Comparison of ENCODE assay signal across 9 cellular contexts in genomic region chr1:3612123-3612522, GRCh38. TPM values are rescaled to one million over a fixed set of nuclear protein-coding genes. Genes with fewer than 3 reads are reported as not detected.
A peak's percentile ranks its signal among the peaks of the same experiment; 100 is the strongest.
DNase-seq lines count a peak whose midpoint lies in the region; FAIRE-seq and TF ChIP-seq lines count a peak whose summit lies in the region.
"Had no signal": no experiment of that assay in that cellular context is flagged by ENCODE, and none has a peak within 500 bp of the region (broad histone marks: within the 10 kb centered on the region; RNA-seq: fewer than 3 reads in every experiment).

No MANE protein-coding gene starts in this region.

- no peak for TF ChIP-seq CTCF in Caco-2 (IDR thresholded peaks at IDR 0.05; ENCODE audit: insufficient read depth in 1 of 2, low read depth in 1 of 2, low read length in 1 of 2, severe bottlenecking in 1 of 2, unreplicated experiment in 1 of 2)
- TF ChIP-seq CTCF in neutrophil (IDR thresholded peaks at IDR 0.05), result no peak

- H3K36me3 ChIP-seq in Caco-2 (ENCODE audit: control insufficient read depth, insufficient read depth, low read length) (no peaks in the 10 kb centered on the region), neutrophil (no peaks in the 10 kb centered on the region)
- H3K36me3 ChIP-seq in effector memory CD4-positive, alpha-beta T cell (ENCODE audit: control insufficient read depth, insufficient read depth, low read length), result no peaks in the 10 kb centered on the region
- H3K36me3 ChIP-seq: SJSA1 had no signal

- TF ChIP-seq POLR2A in GM12891 (IDR thresholded peaks at IDR 0.05; ENCODE audit: low read depth, low read length), result no peak

- H3K4me3 ChIP-seq in Caco-2 (ENCODE audit: low read depth, low read length) (peak overlapping the region; percentile 41), neutrophil (ENCODE audit: low read depth in 1 of 2, low read length in 1 of 2) (peak overlapping the region; percentile 41 to 70)
- peak overlapping the region; percentile 25 for H3K4me3 ChIP-seq in effector memory CD4-positive, alpha-beta T cell (ENCODE audit: insufficient read depth, low read depth, low read length, poor library complexity, severe bottlenecking)
- H3K4me3 ChIP-seq: SJSA1 had no signal

- intact Hi-C loops in Caco-2 (cut with micrococcal nuclease; ENCODE audit: unreplicated experiment), result no loop called here

- peaks cover 39% of the 10 kb centered on the region for H3K4me1 ChIP-seq in Caco-2
- H3K4me1 ChIP-seq in effector memory CD4-positive, alpha-beta T cell (ENCODE audit: control insufficient read depth, insufficient read depth, low read length, poor library complexity, severe bottlenecking), result peaks cover 19% of the 10 kb centered on the region
- H3K4me1 ChIP-seq in neutrophil (ENCODE audit: control insufficient read depth in 1 of 2, insufficient read depth in 1 of 2, low read depth in 1 of 2, low read length in 1 of 2), result peaks cover 32 to 37% of the 10 kb centered on the region in 2 experiments
- H3K4me1 ChIP-seq: SJSA1 had no signal

- peaks cover 5% of the 10 kb centered on the region for H3K36me3 Mint-ChIP-seq in Caco-2 (ENCODE audit: insufficient read depth, unreplicated experiment)

- H3K27me3 ChIP-seq in Caco-2 (replicated peaks; ENCODE audit: control insufficient read depth, insufficient read depth, low read length) (no peaks in the 10 kb centered on the region), neutrophil (peaks cover 54% of the 10 kb centered on the region)
- peaks cover 9% of the 10 kb centered on the region for H3K27me3 ChIP-seq in effector memory CD4-positive, alpha-beta T cell (replicated peaks; ENCODE audit: control insufficient read depth, insufficient read depth, low read length, poor library complexity, severe bottlenecking)

- no peak for DNase-seq in Caco-2
- DNase-seq in effector memory CD4-positive, alpha-beta T cell, result no peak
- DNase-seq in caudate nucleus (lab: John Stamatoyannopoulos, UW), result no peak
- no peak for DNase-seq in NCI-H345 treated with DMSO at 0.1 percent for 48 hours (lab: John Stamatoyannopoulos, UW; ENCODE audit: unreplicated experiment)
- DNase-seq in GM12891 (ENCODE audit: insufficient read length, low spot score), result no peak
- DNase-seq in NCI-H526 (lab: John Stamatoyannopoulos, UW), result no peak

- H3K27ac ChIP-seq in effector memory CD4-positive, alpha-beta T cell (ENCODE audit: insufficient read depth, low read length, poor library complexity, severe bottlenecking), result no peak overlapping the region
- H3K27ac ChIP-seq in neutrophil (no peak overlapping the region), caudate nucleus (ENCODE audit: low read depth, low read length) (no peak overlapping the region)
- H3K27ac ChIP-seq: SJSA1 had no signal

- POLR2A ChIA-PET in Caco-2 (lab: Charles Lee), result no interaction called here

- peak overlapping the region; percentile 61 for H3K27ac Mint-ChIP-seq in Caco-2 (ENCODE audit: unreplicated experiment)

- H3K27me3 Mint-ChIP-seq in Caco-2 (ENCODE audit: insufficient read depth, unreplicated experiment), result no peaks in the 10 kb centered on the region

- no peak for TF ChIP-seq RAD21 in Ishikawa (IDR thresholded peaks at IDR 0.05; ENCODE audit: low read depth)

- peak overlapping the region; percentile 74 for H3K4me3 Mint-ChIP-seq in Caco-2 (ENCODE audit: unreplicated experiment)

- FAIRE-seq in GM12891 (lab: Jason Lieb, UNC), result no peak

- no peaks in the 10 kb centered on the region for H3K9me3 Mint-ChIP-seq in Caco-2 (ENCODE audit: unreplicated experiment)

- no peaks in the 10 kb centered on the region for H3K9me3 ChIP-seq in Caco-2
- H3K9me3 ChIP-seq in effector memory CD4-positive, alpha-beta T cell (ENCODE audit: control insufficient read depth, low read length), result no peaks in the 10 kb centered on the region
- H3K9me3 ChIP-seq in neutrophil, result no peaks in the 10 kb centered on the region
- H3K9me3 ChIP-seq: SJSA1 had no signal

- no peak for TF ChIP-seq EP300 in Ishikawa (IDR thresholded peaks at IDR 0.05; ENCODE audit: borderline replicate concordance)

- BruUV-seq in Caco-2 (replicated peaks; lab: Mats Ljungman, UMichigan), result TSS peak; percentile 22

- H3K4me1 Mint-ChIP-seq in Caco-2 (ENCODE audit: low read depth, unreplicated experiment), result peaks cover 27% of the 10 kb centered on the region

- CTCF ChIA-PET in Caco-2 (lab: Charles Lee), result interaction anchor here (0.6 kb wide), 1 partner anchor 24 kb away, joined by 3 read pairs; no protein-coding TSS in a partner anchor

TF ChIP-seq in Ishikawa, 13 proteins besides CTCF, POLR2A, EP300 and RAD21:
- no peak for TF ChIP-seq TCF12 (IDR thresholded peaks at IDR 0.05; ENCODE audit: low read depth)
- TF ChIP-seq, protein P1, sequence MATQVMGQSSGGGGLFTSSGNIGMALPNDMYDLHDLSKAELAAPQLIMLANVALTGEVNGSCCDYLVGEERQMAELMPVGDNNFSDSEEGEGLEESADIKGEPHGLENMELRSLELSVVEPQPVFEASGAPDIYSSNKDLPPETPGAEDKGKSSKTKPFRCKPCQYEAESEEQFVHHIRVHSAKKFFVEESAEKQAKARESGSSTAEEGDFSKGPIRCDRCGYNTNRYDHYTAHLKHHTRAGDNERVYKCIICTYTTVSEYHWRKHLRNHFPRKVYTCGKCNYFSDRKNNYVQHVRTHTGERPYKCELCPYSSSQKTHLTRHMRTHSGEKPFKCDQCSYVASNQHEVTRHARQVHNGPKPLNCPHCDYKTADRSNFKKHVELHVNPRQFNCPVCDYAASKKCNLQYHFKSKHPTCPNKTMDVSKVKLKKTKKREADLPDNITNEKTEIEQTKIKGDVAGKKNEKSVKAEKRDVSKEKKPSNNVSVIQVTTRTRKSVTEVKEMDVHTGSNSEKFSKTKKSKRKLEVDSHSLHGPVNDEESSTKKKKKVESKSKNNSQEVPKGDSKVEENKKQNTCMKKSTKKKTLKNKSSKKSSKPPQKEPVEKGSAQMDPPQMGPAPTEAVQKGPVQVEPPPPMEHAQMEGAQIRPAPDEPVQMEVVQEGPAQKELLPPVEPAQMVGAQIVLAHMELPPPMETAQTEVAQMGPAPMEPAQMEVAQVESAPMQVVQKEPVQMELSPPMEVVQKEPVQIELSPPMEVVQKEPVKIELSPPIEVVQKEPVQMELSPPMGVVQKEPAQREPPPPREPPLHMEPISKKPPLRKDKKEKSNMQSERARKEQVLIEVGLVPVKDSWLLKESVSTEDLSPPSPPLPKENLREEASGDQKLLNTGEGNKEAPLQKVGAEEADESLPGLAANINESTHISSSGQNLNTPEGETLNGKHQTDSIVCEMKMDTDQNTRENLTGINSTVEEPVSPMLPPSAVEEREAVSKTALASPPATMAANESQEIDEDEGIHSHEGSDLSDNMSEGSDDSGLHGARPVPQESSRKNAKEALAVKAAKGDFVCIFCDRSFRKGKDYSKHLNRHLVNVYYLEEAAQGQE (IDR thresholded peaks at IDR 0.05; ENCODE audit: low read depth), result peak; percentile 52

TF ChIP-seq in GM12891, 5 proteins besides CTCF, POLR2A, EP300 and RAD21:
- TF ChIP-seq POU2F2 (IDR thresholded peaks at IDR 0.05; ENCODE audit: low read depth, low read length) (no peak), POLR2AphosphoS5 (IDR thresholded peaks at IDR 0.05; ENCODE audit: low read depth, low read length) (no peak), SPI1 (IDR thresholded peaks at IDR 0.05; ENCODE audit: low read depth, low read length) (no peak), PAX5 (IDR thresholded peaks at IDR 0.05; ENCODE audit: insufficient read depth, low read length, severe bottlenecking) (no peak), TAF1 (IDR thresholded peaks at IDR 0.05; ENCODE audit: low read depth, low read length) (no peak)

RNA-seq across cellular contexts. Expression of gene MEGF6, which starts 0.8 kb away (rescaled TPM):
- total RNA-seq in Caco-2 (2022), result 12.1 and 13.3 TPM in 2 replicates
- polyA plus RNA-seq in GM12891 (2012; ENCODE audit: low read depth, missing spikeins), result 0.40 TPM

RNA-seq across cellular contexts. Expression of gene TPRG1L, which starts 12.7 kb away (rescaled TPM):
- 39.0 and 43.9 TPM in 2 replicates for total RNA-seq in Caco-2 (2022)
- 10.6 TPM for polyA plus RNA-seq in GM12891 (2012; ENCODE audit: low read depth, missing spikeins)

RNA-seq across cellular contexts. Expression of gene WRAP73, which starts 37.8 kb away (rescaled TPM):
- 25.1 and 31.6 TPM in 2 replicates for total RNA-seq in Caco-2 (2022)
- polyA plus RNA-seq in GM12891 (2012; ENCODE audit: low read depth, missing spikeins), result 23.5 TPM

RNA-seq across cellular contexts. Expression of gene TP73, which starts 40.2 kb away (rescaled TPM):
- total RNA-seq in Caco-2 (2022), result 11.7 and 11.9 TPM in 2 replicates
- polyA plus RNA-seq in GM12891 (2012; ENCODE audit: low read depth, missing spikeins), result 8.8 TPM
